Comparison of ENCODE assay signal across 1 cellular context in the genomic region with DNA sequence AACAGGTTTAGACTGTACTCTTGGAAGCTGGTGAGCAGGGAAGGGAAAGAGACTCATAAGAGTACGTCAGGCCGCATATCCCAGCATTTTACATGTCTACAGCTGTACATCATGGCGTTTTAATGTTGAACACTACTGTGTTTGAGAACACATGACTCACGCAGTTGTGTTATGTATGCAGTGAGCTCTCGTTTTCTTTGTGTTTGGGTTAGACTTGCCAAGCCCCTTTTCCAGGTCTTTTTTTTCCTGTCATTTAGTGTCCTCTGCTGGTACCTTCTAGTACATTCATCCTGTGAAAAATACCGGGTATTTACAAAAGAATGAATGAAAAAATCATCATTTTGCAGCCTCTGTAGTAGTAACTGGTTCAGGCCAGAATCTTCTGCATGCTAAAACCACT.
TF ChIP-seq lines count a peak whose summit lies in the region.

No MANE protein-coding gene starts in this region.

TF ChIP-seq in GM23338, 12 proteins besides CTCF, POLR2A, EP300 and RAD21 (continued from another document):
- TF ChIP-seq, protein P1, sequence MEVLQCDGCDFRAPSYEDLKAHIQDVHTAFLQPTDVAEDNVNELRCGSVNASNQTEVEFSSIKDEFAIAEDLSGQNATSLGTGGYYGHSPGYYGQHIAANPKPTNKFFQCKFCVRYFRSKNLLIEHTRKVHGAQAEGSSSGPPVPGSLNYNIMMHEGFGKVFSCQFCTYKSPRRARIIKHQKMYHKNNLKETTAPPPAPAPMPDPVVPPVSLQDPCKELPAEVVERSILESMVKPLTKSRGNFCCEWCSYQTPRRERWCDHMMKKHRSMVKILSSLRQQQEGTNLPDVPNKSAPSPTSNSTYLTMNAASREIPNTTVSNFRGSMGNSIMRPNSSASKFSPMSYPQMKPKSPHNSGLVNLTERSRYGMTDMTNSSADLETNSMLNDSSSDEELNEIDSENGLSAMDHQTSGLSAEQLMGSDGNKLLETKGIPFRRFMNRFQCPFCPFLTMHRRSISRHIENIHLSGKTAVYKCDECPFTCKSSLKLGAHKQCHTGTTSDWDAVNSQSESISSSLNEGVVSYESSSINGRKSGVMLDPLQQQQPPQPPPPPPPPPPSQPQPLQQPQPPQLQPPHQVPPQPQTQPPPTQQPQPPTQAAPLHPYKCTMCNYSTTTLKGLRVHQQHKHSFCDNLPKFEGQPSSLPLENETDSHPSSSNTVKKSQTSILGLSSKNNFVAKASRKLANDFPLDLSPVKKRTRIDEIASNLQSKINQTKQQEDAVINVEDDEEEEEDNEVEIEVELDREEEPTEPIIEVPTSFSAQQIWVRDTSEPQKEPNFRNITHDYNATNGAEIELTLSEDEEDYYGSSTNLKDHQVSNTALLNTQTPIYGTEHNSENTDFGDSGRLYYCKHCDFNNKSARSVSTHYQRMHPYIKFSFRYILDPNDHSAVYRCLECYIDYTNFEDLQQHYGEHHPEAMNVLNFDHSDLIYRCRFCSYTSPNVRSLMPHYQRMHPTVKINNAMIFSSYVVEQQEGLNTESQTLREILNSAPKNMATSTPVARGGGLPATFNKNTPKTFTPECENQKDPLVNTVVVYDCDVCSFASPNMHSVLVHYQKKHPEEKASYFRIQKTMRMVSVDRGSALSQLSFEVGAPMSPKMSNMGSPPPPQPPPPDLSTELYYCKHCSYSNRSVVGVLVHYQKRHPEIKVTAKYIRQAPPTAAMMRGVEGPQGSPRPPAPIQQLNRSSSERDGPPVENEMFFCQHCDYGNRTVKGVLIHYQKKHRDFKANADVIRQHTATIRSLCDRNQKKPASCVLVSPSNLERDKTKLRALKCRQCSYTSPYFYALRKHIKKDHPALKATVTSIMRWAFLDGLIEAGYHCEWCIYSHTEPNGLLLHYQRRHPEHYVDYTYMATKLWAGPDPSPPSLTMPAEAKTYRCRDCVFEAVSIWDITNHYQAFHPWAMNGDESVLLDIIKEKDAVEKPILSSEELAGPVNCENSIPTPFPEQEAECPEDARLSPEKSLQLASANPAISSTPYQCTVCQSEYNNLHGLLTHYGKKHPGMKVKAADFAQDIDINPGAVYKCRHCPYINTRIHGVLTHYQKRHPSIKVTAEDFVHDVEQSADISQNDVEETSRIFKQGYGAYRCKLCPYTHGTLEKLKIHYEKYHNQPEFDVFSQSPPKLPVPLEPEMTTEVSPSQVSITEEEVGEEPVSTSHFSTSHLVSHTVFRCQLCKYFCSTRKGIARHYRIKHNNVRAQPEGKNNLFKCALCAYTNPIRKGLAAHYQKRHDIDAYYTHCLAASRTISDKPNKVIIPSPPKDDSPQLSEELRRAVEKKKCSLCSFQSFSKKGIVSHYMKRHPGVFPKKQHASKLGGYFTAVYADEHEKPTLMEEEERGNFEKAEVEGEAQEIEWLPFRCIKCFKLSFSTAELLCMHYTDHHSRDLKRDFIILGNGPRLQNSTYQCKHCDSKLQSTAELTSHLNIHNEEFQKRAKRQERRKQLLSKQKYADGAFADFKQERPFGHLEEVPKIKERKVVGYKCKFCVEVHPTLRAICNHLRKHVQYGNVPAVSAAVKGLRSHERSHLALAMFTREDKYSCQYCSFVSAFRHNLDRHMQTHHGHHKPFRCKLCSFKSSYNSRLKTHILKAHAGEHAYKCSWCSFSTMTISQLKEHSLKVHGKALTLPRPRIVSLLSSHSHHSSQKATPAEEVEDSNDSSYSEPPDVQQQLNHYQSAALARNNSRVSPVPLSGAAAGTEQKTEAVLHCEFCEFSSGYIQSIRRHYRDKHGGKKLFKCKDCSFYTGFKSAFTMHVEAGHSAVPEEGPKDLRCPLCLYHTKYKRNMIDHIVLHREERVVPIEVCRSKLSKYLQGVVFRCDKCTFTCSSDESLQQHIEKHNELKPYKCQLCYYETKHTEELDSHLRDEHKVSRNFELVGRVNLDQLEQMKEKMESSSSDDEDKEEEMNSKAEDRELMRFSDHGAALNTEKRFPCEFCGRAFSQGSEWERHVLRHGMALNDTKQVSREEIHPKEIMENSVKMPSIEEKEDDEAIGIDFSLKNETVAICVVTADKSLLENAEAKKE (CRISPR knock-in tag; IDR thresholded peaks at IDR 0.05): no peak
- TF ChIP-seq STAT1 (IDR thresholded peaks at IDR 0.05; ENCODE audit: unreplicated experiment) (no peak), ZNF114 (CRISPR knock-in tag; IDR thresholded peaks at IDR 0.05) (no peak)
